In the genomic region with DNA sequence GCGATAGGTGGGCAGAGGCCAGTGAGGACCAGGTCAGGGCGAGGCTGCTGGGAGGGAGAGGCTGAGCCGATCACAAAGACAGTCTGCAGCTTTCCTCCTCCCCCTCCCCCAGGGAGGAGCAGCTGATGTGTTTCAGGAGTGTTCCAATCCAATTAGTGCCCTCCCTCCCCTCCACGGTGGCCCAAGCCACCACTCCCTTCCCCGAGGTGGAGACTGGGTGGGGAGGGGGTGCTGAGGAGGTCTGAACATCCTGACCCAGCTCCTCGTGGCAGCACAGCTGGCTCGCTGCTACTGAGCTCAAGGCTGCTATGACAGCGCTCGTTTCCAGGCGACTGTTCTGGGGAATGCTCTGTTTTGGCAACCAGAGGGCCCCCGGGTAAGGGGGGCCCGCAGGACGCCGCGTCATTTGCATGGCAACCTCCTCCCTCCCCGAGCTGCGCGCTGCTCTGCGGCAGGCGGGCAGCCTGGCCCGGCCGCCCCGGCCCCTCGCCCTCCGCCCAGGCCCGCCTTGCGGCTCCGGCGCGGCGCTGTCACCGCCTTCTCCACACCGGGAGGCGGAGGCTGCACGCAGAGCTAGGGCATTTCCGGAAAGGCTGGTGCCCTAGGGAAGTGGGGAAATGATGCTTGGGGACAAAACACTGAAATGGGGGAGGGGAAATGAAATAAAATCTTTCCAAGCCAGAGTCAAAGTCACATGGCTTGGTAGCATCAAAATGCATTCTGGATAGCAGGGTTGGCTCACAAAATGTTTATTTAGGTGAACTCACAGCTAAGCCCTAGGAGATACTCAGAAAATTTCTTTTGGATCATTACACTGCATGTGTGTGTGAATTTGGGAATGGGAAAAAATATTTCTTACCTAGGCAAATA, we compare ENCODE assay signal across 8 cellular contexts.
DNase-seq lines count a peak whose midpoint lies in the region; TF ChIP-seq lines count a peak whose summit lies in the region.

No MANE protein-coding gene starts in this region.

- peak overlapping the region; percentile 84 for H3K4me3 Mint-ChIP-seq in HFFc6

- no peaks in the 10 kb centered on the region for H3K27me3 ChIP-seq in adipocyte (replicated peaks; ENCODE audit: control insufficient read depth, insufficient read depth, low read length)
- H3K27me3 ChIP-seq in parathyroid adenoma (ENCODE audit: control insufficient read depth, insufficient read depth, low read length): no peaks in the 10 kb centered on the region
- no peaks in the 10 kb centered on the region for H3K27me3 ChIP-seq in tibial artery

- peak overlapping the region; percentile 51 for H3K4me3 ChIP-seq in adipocyte (ENCODE audit: low read length)
- H3K4me3 ChIP-seq in parathyroid adenoma (ENCODE audit: low read depth, low read length): peak overlapping the region; percentile 60
- peak overlapping the region; percentile 45 to 46 for H3K4me3 ChIP-seq in tibial artery

- peak; percentile 83 for DNase-seq in GF-D8 (lab: John Stamatoyannopoulos, UW)
- DNase-seq in HFFc6: peak; percentile 87
- peak; percentile 98 for DNase-seq in NCI-H1105 (lab: John Stamatoyannopoulos, UW)
- peak; percentile 40 to 85 for DNase-seq in SW 1271 (lab: John Stamatoyannopoulos, UW)
- peak; percentile 97 for DNase-seq in adipocyte (ENCODE audit: low read depth)
- DNase-seq in cardiac septum (ENCODE audit: low spot score): peak; percentile 93
- DNase-seq in tibial artery: peak; percentile 90 to 94

- H3K9me3 Mint-ChIP-seq in HFFc6: no peaks in the 10 kb centered on the region

- H3K4me2 ChIP-seq in parathyroid adenoma (ENCODE audit: low read length): peak overlapping the region; percentile 69

- no peaks in the 10 kb centered on the region for H3K36me3 Mint-ChIP-seq in HFFc6 (ENCODE audit: low read depth)

- H3K79me2 ChIP-seq in parathyroid adenoma: no peaks in the 10 kb centered on the region

- H3K27me3 Mint-ChIP-seq in HFFc6 (ENCODE audit: insufficient read depth): peaks cover 6% of the 10 kb centered on the region

- no peaks in the 10 kb centered on the region for H3K9me3 ChIP-seq in adipocyte (ENCODE audit: control insufficient read depth, low read length)
- H3K9me3 ChIP-seq in parathyroid adenoma (ENCODE audit: control insufficient read depth, low read length): no peaks in the 10 kb centered on the region
- no peaks in the 10 kb centered on the region for H3K9me3 ChIP-seq in tibial artery

- H3K27ac ChIP-seq in parathyroid adenoma (peak overlapping the region; percentile 88), tibial artery (peak overlapping the region; percentile 70 to 87)

- TF ChIP-seq CTCF in HFFc6 (IDR thresholded peaks at IDR 0.05) (peak; percentile 37; the same call in 1 of the 2 replicates), parathyroid adenoma (IDR thresholded peaks at IDR 0.05) (no peak), tibial artery (IDR thresholded peaks at IDR 0.05) (peak in 1 of 2 experiments; percentile 20)

- no peaks in the 10 kb centered on the region for H3K36me3 ChIP-seq in adipocyte (ENCODE audit: control insufficient read depth, insufficient read depth, low read length, severe bottlenecking)
- H3K36me3 ChIP-seq in parathyroid adenoma (ENCODE audit: control insufficient read depth, insufficient read depth, low read length): no peaks in the 10 kb centered on the region
- no peaks in the 10 kb centered on the region for H3K36me3 ChIP-seq in tibial artery

- H3K27ac Mint-ChIP-seq in HFFc6: peak overlapping the region; percentile 91

- peak overlapping the region; percentile 77 for H2AFZ ChIP-seq in parathyroid adenoma

- peaks cover 21% of the 10 kb centered on the region for H3K4me1 Mint-ChIP-seq in HFFc6 (ENCODE audit: low read depth)

- peaks cover 33% of the 10 kb centered on the region for H3K4me1 ChIP-seq in adipocyte (ENCODE audit: control insufficient read depth, insufficient read depth, low read length)
- H3K4me1 ChIP-seq in parathyroid adenoma: peaks cover 17% of the 10 kb centered on the region
- H3K4me1 ChIP-seq in tibial artery: peaks cover 0 to 27% (median 14%) of the 10 kb centered on the region in 4 donors

- H3K9ac ChIP-seq in adipocyte (ENCODE audit: low read length): peak overlapping the region; percentile 82
- no peak overlapping the region for H3K9ac ChIP-seq in parathyroid adenoma

- intact Hi-C loops in cardiac septum (cut with DNase I): loop anchor here (2.0 kb wide), 1 partner anchor 68 kb away; a partner anchor contains a TSS
- intact Hi-C loops in tibial artery (cut with DNase I; ENCODE audit: low total_unique reads): loop anchor here (2.0 to 10.0 kb wide), 2 partner anchors 48 to 66 kb away; no protein-coding TSS in a partner anchor

Comparison
In these comparisons a context has a peak if more than half of its experiments do, and no peak if none do; other contexts are left out.
1. Peak in every context shown above with its lines: DNase-seq, H3K4me3 ChIP-seq and H3K27ac ChIP-seq.